17 cellular contexts compared by ENCODE assay signal in the genomic region with DNA sequence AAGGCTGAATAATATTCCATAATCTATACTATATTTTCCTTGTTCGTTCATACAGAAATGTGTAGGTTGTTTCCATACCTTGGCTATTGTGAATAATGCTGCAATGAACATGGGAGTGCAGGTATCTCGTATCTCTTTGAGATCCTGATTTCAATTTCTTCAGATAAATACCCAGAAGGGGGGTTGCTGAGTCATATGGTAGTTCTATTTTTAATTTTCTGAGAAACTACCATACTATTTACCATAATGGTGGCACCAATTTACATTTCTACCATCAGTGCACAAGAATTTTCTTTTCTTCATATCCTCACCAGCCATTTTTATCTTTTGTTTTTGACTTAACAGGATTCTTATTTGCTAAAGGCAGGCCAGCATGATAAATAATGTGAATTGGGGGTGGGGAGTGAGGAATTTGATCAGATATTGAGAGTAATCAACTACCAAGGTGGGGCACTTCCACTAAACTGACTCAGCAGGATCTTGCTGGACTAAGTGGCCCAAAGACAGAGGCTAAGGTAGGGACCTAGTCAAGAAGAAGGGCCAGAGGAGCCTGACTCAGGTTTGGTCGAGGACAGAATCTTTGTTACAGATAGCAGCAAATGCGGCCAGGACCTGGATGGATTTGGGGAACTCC.
"Had no signal": no experiment of that assay in that cellular context is flagged by ENCODE, and none has a peak within 500 bp of the region (broad histone marks: within the 10 kb centered on the region; RNA-seq: fewer than 3 reads in every experiment).

No MANE protein-coding gene starts in this region.

- FAIRE-seq: frontal cortex, islet of Langerhans had no signal

- H3K4me3 ChIP-seq: body of pancreas, heart right ventricle, upper lobe of left lung had no signal

- ATAC-seq: body of pancreas; heart right ventricle; left lobe of liver; naive thymus-derived CD8-positive, alpha-beta T cell; sciatic nerve had no signal

- H3K4me1 ChIP-seq: body of pancreas had no signal

- H3K9me3 Mint-ChIP-seq: naive thymus-derived CD8-positive, alpha-beta T cell had no signal

- H3K4me3 Mint-ChIP-seq: naive thymus-derived CD8-positive, alpha-beta T cell had no signal

- H3K27me3 ChIP-seq: body of pancreas, upper lobe of left lung had no signal

- H3K36me3 ChIP-seq: heart right ventricle, upper lobe of left lung had no signal

- H3K9me3 ChIP-seq: body of pancreas, heart right ventricle, upper lobe of left lung had no signal

- H3K36me3 Mint-ChIP-seq: naive thymus-derived CD8-positive, alpha-beta T cell had no signal

- H3K27ac ChIP-seq: body of pancreas had no signal

- DNase-seq: activated effector memory CD4-positive, alpha-beta T cell treated with Interleukin-2 at 50 U/mL for 16 hours; amniotic stem cell; body of pancreas; central memory CD4-positive, alpha-beta T cell; cortex of kidney; effector CD8-positive, alpha-beta T cell; heart right ventricle; mammary epithelial cell; naive thymus-derived CD8-positive, alpha-beta T cell; nucleus accumbens; SIG-M5; stimulated activated naive CD4-positive, alpha-beta T cell; upper lobe of left lung had no signal
